19 cellular contexts compared by ENCODE assay signal in the genomic region with DNA sequence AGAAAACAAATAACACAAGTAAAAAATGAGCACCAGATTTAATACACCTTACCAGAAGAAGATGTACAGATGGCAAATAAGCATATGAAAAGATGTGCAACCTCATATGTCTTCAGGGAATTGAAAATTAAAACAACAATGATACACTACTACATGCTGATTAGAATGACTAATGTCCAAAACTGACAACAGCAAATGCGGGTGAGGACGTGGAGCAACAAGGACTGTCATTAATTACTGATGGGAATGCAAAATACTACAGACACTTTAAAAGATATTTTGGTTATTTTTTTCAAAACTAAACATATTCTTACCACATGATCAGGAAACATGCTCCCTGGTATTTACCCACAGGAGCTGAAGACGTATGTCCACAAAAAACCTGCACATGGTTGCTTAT.
"Had no signal": no experiment of that assay in that cellular context is flagged by ENCODE, and none has a peak within 500 bp of the region (broad histone marks: within the 10 kb centered on the region; RNA-seq: fewer than 3 reads in every experiment).

No MANE protein-coding gene starts in this region.

- DNase-seq: activated T-cell treated with anti-CD3 and anti-CD28 coated beads for 4 hours; adrenal gland; islet precursor cell; mammary epithelial cell; naive thymus-derived CD8-positive, alpha-beta T cell; nucleus accumbens; posterior cingulate gyrus; retina; stimulated activated CD4-positive, alpha-beta T cell treated with anti-CD3 and anti-CD28 coated beads, Interleukin-2, amount 100 ng/mL, for 48 hours; stimulated activated naive CD4-positive, alpha-beta T cell; SW 1271 had no signal

- H3K9me3 Mint-ChIP-seq: activated naive CD4-positive, alpha-beta T cell treated with anti-CD3 and anti-CD28 coated beads, Interleukin-2, amount 50 U/mL, for 24 hours; T-helper 2 cell treated with Interferon-gamma antibody and Interleukin-4, amounts not matched to agents 5 μg/mL and 100 μg/mL, for 36 hours had no signal

- H3K27ac ChIP-seq: adrenal gland, cardiac muscle cell, gastroesophageal sphincter, suprapubic skin had no signal

- FAIRE-seq: colon had no signal

- H3K27ac Mint-ChIP-seq: activated naive CD4-positive, alpha-beta T cell treated with anti-CD3 and anti-CD28 coated beads, Interleukin-2, amount 50 U/mL, for 24 hours; T-helper 2 cell treated with Interferon-gamma antibody and Interleukin-4, amounts not matched to agents 5 μg/mL and 100 μg/mL, for 36 hours had no signal

- ATAC-seq: activated CD4-positive, CD25-positive, alpha-beta regulatory T cell treated with anti-CD3 and anti-CD28 coated beads, Interleukin-2, amount 50 U/mL, for 24 hours; gastroesophageal sphincter; left lobe of liver; naive thymus-derived CD8-positive, alpha-beta T cell had no signal

- H3K27me3 Mint-ChIP-seq: activated naive CD4-positive, alpha-beta T cell treated with anti-CD3 and anti-CD28 coated beads, Interleukin-2, amount 50 U/mL, for 24 hours; naive thymus-derived CD8-positive, alpha-beta T cell had no signal

- H3K4me3 Mint-ChIP-seq: activated naive CD4-positive, alpha-beta T cell treated with anti-CD3 and anti-CD28 coated beads, Interleukin-2, amount 50 U/mL, for 24 hours; naive thymus-derived CD8-positive, alpha-beta T cell; T-helper 2 cell treated with Interferon-gamma antibody and Interleukin-4, amounts not matched to agents 5 μg/mL and 100 μg/mL, for 36 hours had no signal
